Comparison of ENCODE assay signal across 28 cellular contexts in genomic region chr2:124571836-124572235, GRCh38.
"Had no signal": no experiment of that assay in that cellular context is flagged by ENCODE, and none has a peak within 500 bp of the region (broad histone marks: within the 10 kb centered on the region; RNA-seq: fewer than 3 reads in every experiment).

No MANE protein-coding gene starts in this region.

- DNase-seq: stimulated activated CD4-positive, alpha-beta T cell treated with anti-CD3 and anti-CD28 coated beads, Interleukin-2, amount 100 ng/mL, for 48 hours; stimulated activated CD4-positive, alpha-beta T cell treated with anti-CD3 and anti-CD28 coated beads, Interleukin-4, amount 100 ng/mL, for 1 hour; stimulated activated CD4-positive, alpha-beta T cell treated with anti-CD3 and anti-CD28 coated beads, Interleukin-4, amount 100 ng/mL, for 24 hours; stimulated activated CD4-positive, alpha-beta T cell treated with anti-CD3 and anti-CD28 coated beads, Interleukin-4, amount 100 ng/mL, for 4 hours; stimulated activated CD8-positive, alpha-beta memory T cell treated with anti-CD3 and anti-CD28 coated beads, Interleukin-4, amount 100 ng/mL, for 48 hours; stimulated activated naive B cell treated with anti-CD40 and anti-IgM and Interleukin-4, amounts not matched to agents 10 μg/mL and 1 μg/mL and 100 μg/mL, for 72 hours; stimulated activated naive CD4-positive, alpha-beta T cell; stimulated activated naive CD4-positive, alpha-beta T cell treated with Interleukin-2 at 50 U/mL for 16 hours; stimulated activated naive CD8-positive, alpha-beta T cell treated with anti-CD3 and anti-CD28 coated beads, Interleukin-15, amount 100 ng/mL, for 72 hours; stimulated activated naive CD8-positive, alpha-beta T cell treated with anti-CD3 and anti-CD28 coated beads, Interleukin-15, Interleukin-2, amounts not matched to agents 100 U/mL and 50 U/mL, for 24 hours; stomach; substantia nigra; testis; thyroid gland; tibial artery; transverse colon; trophoblast cell; upper lobe of left lung; upper lobe of right lung; uterus had no signal

- H3K4me3 Mint-ChIP-seq: stimulated activated effector memory CD8-positive, alpha-beta T cell treated with anti-CD3 and anti-CD28 coated beads, Interleukin-12 subunit alpha, Interleukin-12 subunit beta, amount 100 ng/mL, for 72 hours; stimulated activated memory B cell treated with anti-CD40 and anti-IgM and Interleukin-4, amounts not matched to agents 10 μg/mL and 1 μg/mL and 100 μg/mL, for 72 hours; stimulated activated naive B cell treated with anti-CD40 and anti-IgM and Interleukin-4, amounts not matched to agents 10 μg/mL and 1 μg/mL and 100 μg/mL, for 72 hours; stimulated activated naive CD8-positive, alpha-beta T cell treated with anti-CD3 and anti-CD28 coated beads, Interleukin-15, amount 100 ng/mL, for 72 hours; stimulated activated naive CD8-positive, alpha-beta T cell treated with anti-CD3 and anti-CD28 coated beads, Interleukin-15, Interleukin-2, amounts not matched to agents 100 ng/mL and 50 ng/mL, for 24 hours; type B pancreatic cell had no signal

- ATAC-seq: stimulated activated effector memory CD8-positive, alpha-beta T cell treated with anti-CD3 and anti-CD28 coated beads, Interleukin-12 subunit alpha, Interleukin-12 subunit beta, amount 100 ng/mL, for 72 hours; stimulated activated memory B cell treated with anti-CD40 and anti-IgM and Interleukin-4, amounts not matched to agents 10 μg/mL and 1 μg/mL and 100 μg/mL, for 72 hours; stimulated activated naive B cell treated with anti-CD40 and anti-IgM and Interleukin-4, amounts not matched to agents 10 μg/mL and 1 μg/mL and 100 μg/mL, for 72 hours; stimulated activated naive CD8-positive, alpha-beta T cell treated with anti-CD3 and anti-CD28 coated beads, Interleukin-15, amount 100 ng/mL, for 72 hours; stimulated activated naive CD8-positive, alpha-beta T cell treated with anti-CD3 and anti-CD28 coated beads, Interleukin-15, Interleukin-2, amounts not matched to agents 100 U/mL and 50 U/mL, for 24 hours; upper lobe of right lung had no signal

- H3K27me3 Mint-ChIP-seq: stimulated activated memory B cell treated with anti-CD40 and anti-IgM and Interleukin-4, amounts not matched to agents 10 μg/mL and 1 μg/mL and 100 μg/mL, for 72 hours; stimulated activated naive B cell treated with anti-CD40 and anti-IgM and Interleukin-4, amounts not matched to agents 10 μg/mL and 1 μg/mL and 100 μg/mL, for 72 hours; stimulated activated naive CD8-positive, alpha-beta T cell treated with anti-CD3 and anti-CD28 coated beads, Interleukin-15, amount 100 ng/mL, for 72 hours; stimulated activated naive CD8-positive, alpha-beta T cell treated with anti-CD3 and anti-CD28 coated beads, Interleukin-15, Interleukin-2, amounts not matched to agents 100 ng/mL and 50 ng/mL, for 24 hours; type B pancreatic cell had no signal

- H3K4me1 ChIP-seq: suprapubic skin, testis, tibial artery, tibial nerve, upper lobe of right lung, uterus, vagina had no signal

- H3K27ac ChIP-seq: stomach, suprapubic skin, testis, thoracic aorta, thyroid gland, tibial artery, tibial nerve, transverse colon, upper lobe of left lung, upper lobe of right lung, uterus, vagina had no signal

- H3K27ac Mint-ChIP-seq: stimulated activated effector memory CD8-positive, alpha-beta T cell treated with anti-CD3 and anti-CD28 coated beads, Interleukin-12 subunit alpha, Interleukin-12 subunit beta, amount 100 ng/mL, for 72 hours; stimulated activated memory B cell treated with anti-CD40 and anti-IgM and Interleukin-4, amounts not matched to agents 10 μg/mL and 1 μg/mL and 100 μg/mL, for 72 hours; stimulated activated naive B cell treated with anti-CD40 and anti-IgM and Interleukin-4, amounts not matched to agents 10 μg/mL and 1 μg/mL and 100 μg/mL, for 72 hours; stimulated activated naive CD8-positive, alpha-beta T cell treated with anti-CD3 and anti-CD28 coated beads, Interleukin-15, amount 100 ng/mL, for 72 hours; stimulated activated naive CD8-positive, alpha-beta T cell treated with anti-CD3 and anti-CD28 coated beads, Interleukin-15, Interleukin-2, amounts not matched to agents 100 ng/mL and 50 ng/mL, for 24 hours; type B pancreatic cell had no signal

- H3K9me3 ChIP-seq: stomach, suprapubic skin, testis, thoracic aorta, thyroid gland, tibial artery, tibial nerve, transverse colon, upper lobe of left lung, upper lobe of right lung, uterus, vagina had no signal

- H3K9me3 Mint-ChIP-seq: stimulated activated naive B cell treated with anti-CD40 and anti-IgM and Interleukin-4, amounts not matched to agents 10 μg/mL and 1 μg/mL and 100 μg/mL, for 72 hours had no signal

- H3K27me3 ChIP-seq: stomach, suprapubic skin, testis, thyroid gland, tibial artery, tibial nerve, transverse colon, upper lobe of left lung, upper lobe of right lung, uterus, vagina had no signal

- H3K36me3 Mint-ChIP-seq: stimulated activated effector memory CD8-positive, alpha-beta T cell treated with anti-CD3 and anti-CD28 coated beads, Interleukin-12 subunit alpha, Interleukin-12 subunit beta, amount 100 ng/mL, for 72 hours; stimulated activated memory B cell treated with anti-CD40 and anti-IgM and Interleukin-4, amounts not matched to agents 10 μg/mL and 1 μg/mL and 100 μg/mL, for 72 hours; stimulated activated naive B cell treated with anti-CD40 and anti-IgM and Interleukin-4, amounts not matched to agents 10 μg/mL and 1 μg/mL and 100 μg/mL, for 72 hours; type B pancreatic cell had no signal

- H3K4me3 ChIP-seq: stomach, suprapubic skin, testis, thoracic aorta, thyroid gland, tibial artery, tibial nerve, transverse colon, upper lobe of left lung, upper lobe of right lung, uterus, vagina had no signal

- H3K36me3 ChIP-seq: stomach, suprapubic skin, thoracic aorta, thyroid gland, tibial artery, tibial nerve, transverse colon, upper lobe of left lung, upper lobe of right lung, uterus, vagina had no signal

- H3K4me1 Mint-ChIP-seq: stimulated activated effector memory CD8-positive, alpha-beta T cell treated with anti-CD3 and anti-CD28 coated beads, Interleukin-12 subunit alpha, Interleukin-12 subunit beta, amount 100 ng/mL, for 72 hours; stimulated activated memory B cell treated with anti-CD40 and anti-IgM and Interleukin-4, amounts not matched to agents 10 μg/mL and 1 μg/mL and 100 μg/mL, for 72 hours; stimulated activated naive B cell treated with anti-CD40 and anti-IgM and Interleukin-4, amounts not matched to agents 10 μg/mL and 1 μg/mL and 100 μg/mL, for 72 hours; stimulated activated naive CD8-positive, alpha-beta T cell treated with anti-CD3 and anti-CD28 coated beads, Interleukin-15, amount 100 ng/mL, for 72 hours had no signal
